Comparison of ENCODE assay signal across 13 cellular contexts in the genomic region with DNA sequence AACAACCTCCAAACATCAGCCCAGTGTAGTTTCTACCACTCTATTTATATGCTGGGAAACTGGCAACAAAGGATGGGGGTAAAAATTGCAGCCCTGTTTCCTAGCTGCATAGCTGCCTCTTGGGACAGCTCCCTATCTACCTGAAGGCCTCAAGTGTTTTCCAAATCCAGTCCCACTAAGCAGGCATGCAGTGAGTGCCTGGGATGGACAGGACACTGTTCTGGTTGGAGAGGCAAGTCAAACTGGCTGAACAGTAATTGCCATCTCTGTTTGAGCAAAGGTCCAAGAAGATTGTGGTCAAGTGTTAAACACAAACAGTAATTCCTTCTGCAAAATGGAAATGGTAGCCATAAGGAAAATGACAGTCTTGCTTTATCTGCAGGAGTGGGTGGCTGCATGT.
DNase-seq lines count a peak whose midpoint lies in the region; TF ChIP-seq lines count a peak whose summit lies in the region.
"Had no signal": no experiment of that assay in that cellular context is flagged by ENCODE, and none has a peak within 500 bp of the region (broad histone marks: within the 10 kb centered on the region; RNA-seq: fewer than 3 reads in every experiment).

No MANE protein-coding gene starts in this region.

- no peak for TF ChIP-seq CTCF in Calu3 (IDR thresholded peaks at IDR 0.05; ENCODE audit: unreplicated experiment)
- TF ChIP-seq CTCF in prostate gland (IDR thresholded peaks at IDR 0.05), result no peak
- TF ChIP-seq CTCF in GM10266 (IDR thresholded peaks at IDR 0.05; ENCODE audit: control insufficient read depth, insufficient read depth, low read depth, missing control alignments), result no peak

- H3K9ac ChIP-seq in iPS-20b (ENCODE audit: low read depth, low read length), result peak overlapping the region; percentile 67; the same call in 1 of the 2 replicates

- peak overlapping the region; percentile 63; the same call in 1 of the 2 replicates for H3K27ac ChIP-seq in SJCRH30
- H3K27ac ChIP-seq in iPS-20b (ENCODE audit: low read length), result peak overlapping the region; percentile 81
- H3K27ac ChIP-seq in prostate gland, result peak overlapping the region; percentile 70 to 72
- H3K27ac ChIP-seq: foreskin keratinocyte had no signal

- H3K4me3 Mint-ChIP-seq in Calu3 (ENCODE audit: low read depth, unreplicated experiment), result peak overlapping the region; percentile 86
- H3K4me3 Mint-ChIP-seq: neural crest cell had no signal

- 0 out of 2 replicates have a peak, but pooled peaks cover 1% of the 10 kb centered on the region for H3K36me3 ChIP-seq in SJCRH30
- H3K36me3 ChIP-seq in iPS-20b (ENCODE audit: insufficient read depth, low read depth, low read length), result no peaks in the 10 kb centered on the region
- no peaks in the 10 kb centered on the region for H3K36me3 ChIP-seq in prostate gland

- intact Hi-C loops in Calu3 (cut with micrococcal nuclease; ENCODE audit: unreplicated experiment) (no loop called here), prostate gland (cut with DNase I) (no loop called here)

- H3K9me3 ChIP-seq in SJCRH30 (replicated peaks) (no peaks in the 10 kb centered on the region), iPS-20b (ENCODE audit: insufficient read depth, low read depth, low read length) (no peaks in the 10 kb centered on the region), prostate gland (no peaks in the 10 kb centered on the region)

- H3K4me1 ChIP-seq in SJCRH30, result peaks cover 33% of the 10 kb centered on the region
- peaks cover 29% of the 10 kb centered on the region for H3K4me1 ChIP-seq in iPS-20b (ENCODE audit: insufficient read depth, low read length)
- peaks cover 9% of the 10 kb centered on the region for H3K4me1 ChIP-seq in prostate gland (replicated peaks)
- H3K4me1 ChIP-seq: foreskin keratinocyte had no signal

- no TSS peak for BruUV-seq in Calu3 (replicated peaks; lab: Mats Ljungman, UMichigan)

- peak overlapping the region; percentile 96 for H3K27ac Mint-ChIP-seq in Calu3 (ENCODE audit: unreplicated experiment)

- no peak overlapping the region; the same call in 1 of the 2 replicates for H3K4me3 ChIP-seq in SJCRH30
- no peak overlapping the region for H3K4me3 ChIP-seq in iPS-20b (ENCODE audit: low read length)
- H3K4me3 ChIP-seq in prostate gland, result no peak overlapping the region

- no peak for TF ChIP-seq POLR2A in prostate gland (IDR thresholded peaks at IDR 0.05)

- H3K36me3 Mint-ChIP-seq in Calu3 (ENCODE audit: insufficient read depth, unreplicated experiment), result peaks cover 15% of the 10 kb centered on the region

- no peaks in the 10 kb centered on the region for H3K27me3 Mint-ChIP-seq in Calu3 (ENCODE audit: unreplicated experiment)

- DNase-seq in Calu3, result no peak
- no peak for DNase-seq in SJCRH30
- no peak for DNase-seq in prostate gland (ENCODE audit: low spot score)
- DNase-seq in NCI-H2081 (lab: John Stamatoyannopoulos, UW), result no peak
- DNase-seq in OCI-M1 (lab: John Stamatoyannopoulos, UW), result no peak
- no peak for DNase-seq in GM10266 (ENCODE audit: extremely low spot score)
- no peak for DNase-seq in NCI-H2196 (lab: John Stamatoyannopoulos, UW; ENCODE audit: unreplicated experiment)
- DNase-seq: activated CD4-positive, alpha-beta T cell treated with anti-CD3 and anti-CD28 coated beads, Interleukin-2, amount 50 U/mL, for 48 hours; activated effector memory CD4-positive, alpha-beta T cell treated with anti-CD3 and anti-CD28 coated beads, Interleukin-2, amount 50 U/mL, for 16 hours; NCI-H1930 had no signal

- CTCF ChIA-PET in Calu3 (lab: Charles Lee), result no interaction called here

- peaks cover 27% of the 10 kb centered on the region for H3K4me1 Mint-ChIP-seq in Calu3 (ENCODE audit: low read depth, unreplicated experiment)

- H3K9me3 Mint-ChIP-seq in Calu3 (ENCODE audit: low read depth, unreplicated experiment), result no peaks in the 10 kb centered on the region
- H3K9me3 Mint-ChIP-seq: neural crest cell had no signal

- no peaks in the 10 kb centered on the region for H3K27me3 ChIP-seq in SJCRH30
- no peaks in the 10 kb centered on the region for H3K27me3 ChIP-seq in iPS-20b (ENCODE audit: insufficient read depth, low read length)
- H3K27me3 ChIP-seq in prostate gland (replicated peaks; ENCODE audit: insufficient read depth), result no peaks in the 10 kb centered on the region
- H3K27me3 ChIP-seq: foreskin keratinocyte had no signal
